ENCODE assay signal across 39 cellular contexts in the genomic region with DNA sequence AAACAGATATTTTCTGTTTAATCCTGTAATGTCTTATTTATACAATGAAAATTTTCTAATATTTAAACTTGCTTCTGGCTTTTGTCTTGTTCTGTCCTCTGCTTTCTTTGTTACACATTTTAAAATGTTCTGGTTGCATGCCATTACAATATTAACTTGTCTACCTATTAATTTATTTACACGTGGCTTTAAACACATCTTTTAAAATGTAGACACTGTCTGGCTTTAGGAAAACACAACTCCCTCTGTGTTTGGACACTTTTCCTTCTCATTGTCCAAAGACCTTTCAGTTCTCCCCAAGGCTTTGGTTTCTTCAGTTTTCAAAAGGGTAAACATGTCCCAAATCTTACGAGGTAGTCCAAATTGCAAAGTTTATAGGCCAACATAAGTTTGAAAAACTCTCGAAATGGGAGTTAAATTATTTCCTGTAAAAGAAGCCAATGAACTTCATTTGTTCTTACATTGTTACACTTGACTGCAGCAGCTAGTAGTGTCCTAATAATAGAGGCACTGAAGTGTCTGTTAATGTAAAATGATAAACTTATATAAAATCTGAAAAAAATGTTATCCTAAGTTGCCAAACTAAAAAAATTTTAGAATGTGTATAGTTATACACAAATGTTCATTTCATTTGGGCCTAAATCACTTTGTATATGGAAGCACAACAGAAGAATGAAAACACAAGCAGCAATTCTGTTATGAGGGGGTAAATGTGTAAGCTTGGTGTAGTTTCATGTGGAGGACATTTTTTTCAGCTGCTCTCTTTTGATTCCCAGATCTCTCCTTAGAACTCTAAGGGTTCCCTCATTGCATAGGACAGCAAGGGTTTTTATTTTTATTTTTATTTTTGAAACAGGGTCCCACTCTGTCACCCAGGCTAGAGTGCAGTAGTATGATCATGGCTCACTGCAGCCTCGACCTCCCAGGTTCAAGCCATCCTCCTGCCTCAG. TPM values are rescaled to one million over a fixed set of nuclear protein-coding genes. Genes with fewer than 3 reads are reported as not detected.
"Had no signal": no experiment of that assay in that cellular context is flagged by ENCODE, and none has a peak within 500 bp of the region (broad histone marks: within the 10 kb centered on the region; RNA-seq: fewer than 3 reads in every experiment).

No MANE protein-coding gene starts in this region.

- H3K27ac ChIP-seq: adrenal gland, RWPE1, SK-N-MC, WERI-Rb-1 had no signal

- H3K27me3 ChIP-seq: adrenal gland, MG63, Peyer's patch had no signal

- H3K36me3 ChIP-seq: adrenal gland, MG63, WERI-Rb-1 had no signal

- H3K9me3 ChIP-seq: adrenal gland, MG63, Peyer's patch had no signal

- DNase-seq: activated CD4-positive, alpha-beta T cell treated with anti-CD3 and anti-CD28 coated beads for 1 hour; activated CD4-positive, alpha-beta T cell treated with anti-CD3 and anti-CD28 coated beads for 48 hours; activated CD4-positive, alpha-beta T cell treated with anti-CD3 and anti-CD28 coated beads, Interleukin-2, amount 50 U/mL, for 4 hours; activated CD4-positive, CD25-positive, alpha-beta regulatory T cell; activated CD8-positive, alpha-beta T cell treated with anti-CD3 and anti-CD28 coated beads for 36 hours; activated gamma-delta T cell treated with Interleukin-2 at 50 U/mL for 16 hours; activated naive CD4-positive, alpha-beta T cell treated with anti-CD3 and anti-CD28 coated beads for 36 hours; activated T-cell treated with anti-CD3 and anti-CD28 coated beads, Interleukin-2, amount 50 U/mL, for 24 hours; adrenal gland; anterior cingulate cortex; caudate nucleus; IMR-90; Karpas-422; KBM-7; MG63; MV-4-11; NCI-H1092; NCI-H1417; NCI-H146; NCI-H187; NCI-H2081; NCI-H2171 treated with DMSO at 0.1 percent for 48 hours; NCI-H2227 treated with DMSO at 0.1 percent for 48 hours; NCI-H524 treated with DMSO at 0.1 percent for 48 hours; NK-92 treated with Interleukin-12 subunit alpha and Interleukin-12 subunit beta, amount 100 ng/mL, for 24 hours; PC-3; Peyer's patch; SIG-M5; T1000; WERI-Rb-1 had no signal

- H3K4me1 ChIP-seq: adrenal gland, Peyer's patch had no signal

- H3K4me3 ChIP-seq: adrenal gland, MG63, Peyer's patch, SK-N-MC had no signal

- FAIRE-seq: bronchial epithelial cell had no signal

- ATAC-seq: activated CD8-positive, alpha-beta T cell treated with anti-CD3 and anti-CD28 coated beads for 36 hours; activated naive CD4-positive, alpha-beta T cell treated with anti-CD3 and anti-CD28 coated beads, Interleukin-2, amount 50 U/mL, for 72 hours; PC-3; Right ventricle myocardium inferior had no signal

RNA-seq across cellular contexts. Expression of gene ALDH1A1, which starts 53.8 kb away (rescaled TPM):
- total RNA-seq: activated CD8-positive, alpha-beta memory T cell treated with anti-CD3 and anti-CD28 coated beads for 36 hours; activated CD8-positive, alpha-beta T cell treated with anti-CD3 and anti-CD28 coated beads for 36 hours; activated naive CD4-positive, alpha-beta T cell treated with anti-CD3 and anti-CD28 coated beads for 36 hours; activated T-helper 1 cell treated with anti-CD3 and anti-CD28 coated beads, Interleukin-12 subunit alpha, Interleukin-12 subunit beta, Interleukin-2, Interleukin-4 antibody, amounts not matched to agents 30 ng/mL and 10 ng/mL and 1 ng/mL, durations not matched to agents 14 hours and 24 hours and 36 hours; IMR-90; PC-3; T-helper 1 cell treated with Interleukin-12 subunit alpha and Interleukin-12 subunit beta and Interleukin-4 antibody, amounts not matched to agents 30 ng/mL and 1 ng/mL, for 36 hours; T-helper 2 cell treated with Interferon-gamma antibody and Interleukin-4, amounts not matched to agents 100 ng/mL and 5 ng/mL, for 36 hours had no signal
- polyA plus RNA-seq: IMR-90 had no signal
